Comparison of ENCODE assay signal across 13 cellular contexts in the genomic region with DNA sequence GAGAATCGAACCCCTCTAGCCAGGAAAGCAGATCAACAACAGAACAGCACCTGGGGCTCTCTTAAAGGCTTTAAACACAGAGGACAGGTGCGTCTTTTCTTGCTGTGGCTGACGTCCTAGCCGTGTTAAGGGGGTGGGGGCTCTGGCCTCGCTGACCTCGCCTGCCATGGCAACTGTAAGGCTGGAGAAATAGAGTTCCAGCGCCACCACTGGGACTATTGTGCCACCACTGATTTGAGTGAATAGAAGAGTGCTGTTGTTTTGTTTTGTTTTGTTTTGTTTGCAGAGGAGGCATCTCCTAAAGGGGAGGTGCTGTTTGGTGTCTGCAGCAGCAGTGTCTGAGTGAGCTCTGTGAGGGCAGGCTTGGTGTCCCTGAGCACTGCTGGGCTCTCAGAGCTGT. TPM values are rescaled to one million over a fixed set of nuclear protein-coding genes. Genes with fewer than 3 reads are reported as not detected.
DNase-seq lines count a peak whose midpoint lies in the region; ATAC-seq and TF ChIP-seq lines count a peak whose summit lies in the region.
"Had no signal": no experiment of that assay in that cellular context is flagged by ENCODE, and none has a peak within 500 bp of the region (broad histone marks: within the 10 kb centered on the region; RNA-seq: fewer than 3 reads in every experiment).

No MANE protein-coding gene starts in this region.

- peaks cover 0 to 38% (median 0%) of the 10 kb centered on the region in 3 donors for H3K4me1 ChIP-seq in esophagus squamous epithelium
- H3K4me1 ChIP-seq: spleen had no signal

- 34 to 46% methylated on average over 6 to 7 of the region's 7 CpGs for WGBS in esophagus squamous epithelium, 2 donors

- no peaks in the 10 kb centered on the region for H3K36me3 ChIP-seq in esophagus squamous epithelium
- H3K36me3 ChIP-seq: spleen had no signal

- H3K9me3 Mint-ChIP-seq in nephron progenitor cell = no peaks in the 10 kb centered on the region
- H3K9me3 Mint-ChIP-seq in mesothelial cell of epicardium = no peaks in the 10 kb centered on the region
- H3K9me3 Mint-ChIP-seq: activated T-cell treated with anti-CD3 and anti-CD28 coated beads, Interleukin-2, amount 50 U/mL, for 72 hours had no signal

- no peak overlapping the region for H3K4me3 ChIP-seq in esophagus squamous epithelium
- H3K4me3 ChIP-seq: PC-9, spleen had no signal

- no peaks in the 10 kb centered on the region for H3K9me3 ChIP-seq in esophagus squamous epithelium
- H3K9me3 ChIP-seq: spleen had no signal

- TF ChIP-seq CTCF in GM12872 (IDR thresholded peaks at IDR 0.05; ENCODE audit: insufficient read depth, low read depth, low read length) (0 out of 3 replicates have a peak, but pooled peaks have one; percentile 10), nephron progenitor cell (IDR thresholded peaks at IDR 0.05) (no peak), esophagus squamous epithelium (IDR thresholded peaks at IDR 0.05) (no peak), mesothelial cell of epicardium (IDR thresholded peaks at IDR 0.05; ENCODE audit: unreplicated experiment) (no peak)

- H3K4me3 Mint-ChIP-seq in nephron progenitor cell (no peak overlapping the region), mesothelial cell of epicardium (no peak overlapping the region)
- H3K4me3 Mint-ChIP-seq: activated T-cell treated with anti-CD3 and anti-CD28 coated beads, Interleukin-2, amount 50 U/mL, for 72 hours had no signal

- intact Hi-C loops in esophagus squamous epithelium (cut with DNase I) = no loop called here

- peaks cover 0 to 88% (median 0%) of the 10 kb centered on the region in 4 donors for H3K27me3 ChIP-seq in esophagus squamous epithelium

- H3K27ac Mint-ChIP-seq in nephron progenitor cell (no peak overlapping the region), mesothelial cell of epicardium (no peak overlapping the region)
- H3K27ac Mint-ChIP-seq: activated T-cell treated with anti-CD3 and anti-CD28 coated beads, Interleukin-2, amount 50 U/mL, for 72 hours; naive B cell had no signal

- no peaks in the 10 kb centered on the region for H3K36me3 Mint-ChIP-seq in nephron progenitor cell (ENCODE audit: low read depth)
- H3K36me3 Mint-ChIP-seq in mesothelial cell of epicardium = no peaks in the 10 kb centered on the region
- H3K36me3 Mint-ChIP-seq: naive B cell had no signal

- H3K27ac ChIP-seq in esophagus squamous epithelium = no peak overlapping the region
- H3K27ac ChIP-seq: PC-9, spleen had no signal

- no peak for TF ChIP-seq POLR2A in esophagus squamous epithelium (IDR thresholded peaks at IDR 0.05)

- H3K27me3 Mint-ChIP-seq in nephron progenitor cell (ENCODE audit: low read depth, poor library complexity) = peaks cover 24% of the 10 kb centered on the region
- peaks cover 67% of the 10 kb centered on the region for H3K27me3 Mint-ChIP-seq in mesothelial cell of epicardium (ENCODE audit: low read depth)

- DNase-seq in NCI-H146 (lab: John Stamatoyannopoulos, UW) (peak; percentile 96), RPMI8226 (peak; percentile 61), nephron progenitor cell (peak; percentile 24), esophagus squamous epithelium (lab: John Stamatoyannopoulos, UW) (no peak), mesothelial cell of epicardium (ENCODE audit: low spot score in 2 of 2, unreplicated experiment in 2 of 2) (no peak)
- DNase-seq: activated T-cell treated with anti-CD3 and anti-CD28 coated beads, Interleukin-2, amount 50 U/mL, for 72 hours; KBM-7; naive B cell; PC-9; spleen had no signal

- ATAC-seq in HG03520 (IDR thresholded peaks at IDR 0.05; ENCODE audit: unreplicated experiment) = no peak
- ATAC-seq: activated T-cell treated with anti-CD3 and anti-CD28 coated beads, Interleukin-2, amount 50 U/mL, for 72 hours had no signal

- H3K4me1 Mint-ChIP-seq in nephron progenitor cell (peaks cover 55% of the 10 kb centered on the region), mesothelial cell of epicardium (no peaks in the 10 kb centered on the region)
- H3K4me1 Mint-ChIP-seq: naive B cell had no signal

RNA-seq across cellular contexts. Expression of a gene that starts 34.2 kb away (rescaled TPM):
- total RNA-seq in esophagus squamous epithelium = not detected
- not detected in 3 replicates for total RNA-seq in mesothelial cell of epicardium
- total RNA-seq: activated T-cell treated with anti-CD3 and anti-CD28 coated beads, Interleukin-2, amount 50 U/mL, for 72 hours; PC-9; spleen; ureter had no signal

Comparison
In these comparisons a context has a peak if more than half of its experiments do, and no peak if none do; other contexts are left out.
1. DNase-seq: peak in NCI-H146 (single experiment), RPMI8226 (single experiment) and nephron progenitor cell (single experiment); none in esophagus squamous epithelium (single experiment) and mesothelial cell of epicardium (0 of 2).